Comparison of ENCODE assay signal across 8 cellular contexts in genomic region chr21:36927718-36928117, GRCh38. TPM values are rescaled to one million over a fixed set of nuclear protein-coding genes. Genes with fewer than 3 reads are reported as not detected.
A peak's percentile ranks its signal among the peaks of the same experiment; 100 is the strongest.
DNase-seq lines count a peak whose midpoint lies in the region; ATAC-seq, FAIRE-seq and TF ChIP-seq lines count a peak whose summit lies in the region.

No MANE protein-coding gene starts in this region.

- no peak overlapping the region for H3K4me2 ChIP-seq in H1 (ENCODE audit: insufficient read depth in 1 of 2, low read depth in 2 of 2, low read length in 2 of 2)

- no peak overlapping the region for H3K9ac ChIP-seq in H1 (replicated peaks in 1 of 4; ENCODE audit: extremely low read depth in 1 of 4, low read depth in 3 of 4, low read length in 3 of 4)

- H3K4me3 Mint-ChIP-seq in CD4-positive, alpha-beta memory T cell = no peak overlapping the region

- no peak overlapping the region for H2AFZ ChIP-seq in H1 (ENCODE audit: low read length)

- peaks cover 0 to 2% of the 10 kb centered on the region in 2 experiments for H4K20me1 ChIP-seq in H1 (replicated peaks in 1 of 2; ENCODE audit: control insufficient read depth in 1 of 2, insufficient read depth in 2 of 2, low read length in 2 of 2)

- H3K23ac ChIP-seq in H1 (ENCODE audit: insufficient read length) = no peak overlapping the region

- no peak overlapping the region for H3K18ac ChIP-seq in H1 (ENCODE audit: extremely low read depth, low read length)

- H3K36me3 Mint-ChIP-seq in CD4-positive, alpha-beta memory T cell = peaks cover 16 to 24% of the 10 kb centered on the region in 2 donors

- H4K5ac ChIP-seq in H1 (ENCODE audit: insufficient read length, low read depth, low read length) = no peak overlapping the region

- peak; percentile 36 to 48 (median 43) for DNase-seq in CD4-positive, alpha-beta memory T cell
- DNase-seq in HL-60 (ENCODE audit: low read depth in 1 of 2, low spot score in 1 of 2) = peak; percentile 38 to 63
- DNase-seq in NOMO-1 treated with DMSO at 0.1 percent for 48 hours (lab: John Stamatoyannopoulos, UW; ENCODE audit: unreplicated experiment) = peak; percentile 55
- peak; percentile 21 to 32 for DNase-seq in activated CD8-positive, alpha-beta memory T cell treated with anti-CD3 and anti-CD28 coated beads for 4 hours (ENCODE audit: low read depth in 2 of 2)
- peak; percentile 61 to 88 for DNase-seq in H1 (ENCODE audit: low read depth in 1 of 2, low spot score in 2 of 2)
- peak; percentile 86 for DNase-seq in midbrain (lab: John Stamatoyannopoulos, UW)
- DNase-seq in stimulated activated CD8-positive, alpha-beta memory T cell treated with anti-CD3 and anti-CD28 coated beads, Interleukin-2, amount 100 ng/mL, for 48 hours (ENCODE audit: low read depth in 2 of 2) = peak; percentile 48 to 59

- no peak overlapping the region for H2BK120ac ChIP-seq in H1 (replicated peaks; ENCODE audit: low read depth, low read length)

- no peak overlapping the region for H3K4me3 ChIP-seq in CD4-positive, alpha-beta memory T cell (ENCODE audit: low read length in 2 of 2)
- H3K4me3 ChIP-seq in HL-60 (replicated peaks; ENCODE audit: insufficient read depth, low read length) = no peak overlapping the region
- H3K4me3 ChIP-seq in H1 (ENCODE audit: extremely low read depth in 1 of 4, insufficient read depth in 2 of 4, low read depth in 3 of 4, low read length in 4 of 4) = no peak overlapping the region

- H4K91ac ChIP-seq in H1 (replicated peaks; ENCODE audit: insufficient read length, low read length) = no peak overlapping the region

- no peaks in the 10 kb centered on the region for H3K79me1 ChIP-seq in H1 (ENCODE audit: low read depth, low read length)

- H3K14ac ChIP-seq in H1 (ENCODE audit: insufficient read length) = no peak overlapping the region

- TF ChIP-seq CTCF in HL-60 (IDR thresholded peaks at IDR 0.05; ENCODE audit: insufficient read depth, low read length) = peak; percentile 75
- TF ChIP-seq CTCF in H1 (IDR thresholded peaks at IDR 0.05; ENCODE audit: control extremely low read depth in 1 of 3, insufficient read depth in 1 of 3, low read depth in 1 of 3, low read length in 3 of 3) = peak; percentile 84 to 87 (median 84)

- no peaks in the 10 kb centered on the region for H3K79me2 ChIP-seq in H1 (ENCODE audit: control insufficient read depth in 1 of 2, insufficient read depth in 2 of 2, low read length in 2 of 2)

- H3K4ac ChIP-seq in H1 (replicated peaks; ENCODE audit: insufficient read length, low read depth, low read length) = no peak overlapping the region

- POLR2A ChIA-PET in CD4-positive, alpha-beta memory T cell (lab: Charles Lee; ENCODE audit: partially characterized antibody) = no interaction called here
- POLR2A ChIA-PET in H1 (lab: Charles Lee; ENCODE audit: partially characterized antibody) = no interaction called here

- H3K4me1 Mint-ChIP-seq in CD4-positive, alpha-beta memory T cell = peaks cover 0 to 11% (median 3%) of the 10 kb centered on the region in 4 donors

- no peaks in the 10 kb centered on the region for H3K36me3 ChIP-seq in CD4-positive, alpha-beta memory T cell (ENCODE audit: insufficient read depth, low read length)
- H3K36me3 ChIP-seq in H1 (ENCODE audit: control insufficient read depth in 2 of 4, insufficient read depth in 4 of 4, low read length in 3 of 4) = no peaks in the 10 kb centered on the region

- H4K8ac ChIP-seq in H1 (ENCODE audit: extremely low read depth, insufficient read depth, low read length) = no peak overlapping the region

- ATAC-seq in GM19328 (IDR thresholded peaks at IDR 0.05; ENCODE audit: unreplicated experiment) = no peak

- H3K27me3 Mint-ChIP-seq in CD4-positive, alpha-beta memory T cell = no peaks in the 10 kb centered on the region

- no peak for TF ChIP-seq POLR2A in H1 (IDR thresholded peaks at IDR 0.05; ENCODE audit: control extremely low read depth in 1 of 2, low read depth in 2 of 2, low read length in 2 of 2)

- H3K9me3 ChIP-seq in CD4-positive, alpha-beta memory T cell (ENCODE audit: control insufficient read depth in 1 of 2, low read length in 2 of 2) = no peaks in the 10 kb centered on the region
- no peaks in the 10 kb centered on the region for H3K9me3 ChIP-seq in H1 (ENCODE audit: insufficient read depth in 2 of 2, low read depth in 1 of 2, low read length in 1 of 2)

- H3K9me3 Mint-ChIP-seq in CD4-positive, alpha-beta memory T cell = no peaks in the 10 kb centered on the region

- H3K27ac ChIP-seq in CD4-positive, alpha-beta memory T cell (ENCODE audit: low read depth, low read length) = no peak overlapping the region
- H3K27ac ChIP-seq in HL-60 (replicated peaks) = no peak overlapping the region
- H3K27ac ChIP-seq in H1 (ENCODE audit: low read depth, low read length) = no peak overlapping the region

- H3K23me2 ChIP-seq in H1 (ENCODE audit: low read depth, low read length) = no peaks in the 10 kb centered on the region

- no peaks in the 10 kb centered on the region for H3K4me1 ChIP-seq in CD4-positive, alpha-beta memory T cell (ENCODE audit: insufficient read depth, low read length)
- H3K4me1 ChIP-seq in H1 (replicated peaks in 1 of 4; ENCODE audit: control insufficient read depth in 3 of 4, insufficient read depth in 4 of 4, low read length in 3 of 4) = no peaks in the 10 kb centered on the region

- H2BK20ac ChIP-seq in H1 (ENCODE audit: low read length) = no peak overlapping the region

- peak; percentile 57 for FAIRE-seq in H1 (lab: Jason Lieb, UNC)

- no peaks in the 10 kb centered on the region for H3K27me3 ChIP-seq in CD4-positive, alpha-beta memory T cell (ENCODE audit: insufficient read depth, low read length)
- no peaks in the 10 kb centered on the region for H3K27me3 ChIP-seq in HL-60 (ENCODE audit: insufficient read depth, poor library complexity, severe bottlenecking)
- no peaks in the 10 kb centered on the region for H3K27me3 ChIP-seq in H1 (replicated peaks in 1 of 4; ENCODE audit: control insufficient read depth in 3 of 4, extremely low read depth in 1 of 4, insufficient read depth in 3 of 4, low read length in 3 of 4)

- no peak overlapping the region for H3K27ac Mint-ChIP-seq in CD4-positive, alpha-beta memory T cell

- no peak overlapping the region for H2AK5ac ChIP-seq in H1 (ENCODE audit: low read depth, low read length)

- H2BK12ac ChIP-seq in H1 (ENCODE audit: low read depth, low read length) = no peak overlapping the region

- H3K56ac ChIP-seq in H1 (replicated peaks; ENCODE audit: insufficient read length, low read depth, low read length) = no peak overlapping the region

- intact Hi-C loops in CD4-positive, alpha-beta memory T cell (cut with micrococcal nuclease) = loop anchor here (1.0 kb wide), 2 partner anchors 297 to 423 kb away; no protein-coding TSS in a partner anchor

- TF ChIP-seq RAD21 in H1 (IDR thresholded peaks at IDR 0.05 in 1 of 2, conservative IDR thresholded peaks at IDR 0.05 in 1 of 2; ENCODE audit: low read depth in 2 of 2, low read length in 2 of 2) = peak; percentile 90

- H2BK5ac ChIP-seq in H1 (ENCODE audit: low read depth, low read length) = no peak overlapping the region

- CTCF ChIA-PET in CD4-positive, alpha-beta memory T cell (lab: Charles Lee; ENCODE audit: partially characterized antibody) = interaction anchor here (0.5 to 6.7 kb wide), 9 partner anchors 8 to 787 kb away, joined by 3 to 44 read pairs (median 4); no protein-coding TSS in a partner anchor
- CTCF ChIA-PET in H1 (lab: Charles Lee; ENCODE audit: partially characterized antibody) = interaction anchor here (0.6 to 7.7 kb wide), 20 partner anchors 8 to 394 kb away, joined by 3 to 68 read pairs (median 3); no protein-coding TSS in a partner anchor

- WGBS in H1 (ENCODE audit: extremely low coverage in 1 of 2, insufficient coverage in 1 of 2, insufficient read length in 1 of 2, insufficient replicate concordance in 2 of 2, low coverage in 1 of 2, low lambda C conversion rate in 2 of 2, missing lambda C conversion rate in 1 of 2), 2 experiments = 9% methylated on average over 4 of the region's 4 CpGs; no CpG with 5 or more reads in 1 of the 2 experiments

- H2BK15ac ChIP-seq in H1 (ENCODE audit: low read length) = no peak overlapping the region

- TF ChIP-seq EP300 in H1 (IDR thresholded peaks at IDR 0.05; ENCODE audit: borderline replicate concordance in 1 of 2, low read depth in 2 of 2, low read length in 2 of 2) = no peak

TF ChIP-seq in H1, 55 proteins besides CTCF, POLR2A, EP300 and RAD21 (continues in another document):
- TF ChIP-seq KDM4A (IDR thresholded peaks at IDR 0.05; ENCODE audit: low read depth, low read length, severe bottlenecking) (no peak), SIRT6 (IDR thresholded peaks at IDR 0.05; ENCODE audit: low read length) (no peak), CHD2 (IDR thresholded peaks at IDR 0.05; ENCODE audit: low read length) (no peak), ASH2L (IDR thresholded peaks at IDR 0.05; ENCODE audit: low read length) (no peak), USF2 (IDR thresholded peaks at IDR 0.05; ENCODE audit: low read length) (no peak), EGR1 (IDR thresholded peaks at IDR 0.05; ENCODE audit: borderline replicate concordance, low read depth, low read length) (no peak), PHF8 (conservative IDR thresholded peaks at IDR 0.05; ENCODE audit: low read depth, low read length) (no peak), JUN (IDR thresholded peaks at IDR 0.05; ENCODE audit: low read depth, low read length) (no peak), SP2 (IDR thresholded peaks at IDR 0.05; ENCODE audit: low read length) (no peak)

RNA-seq across cellular contexts. Expression of gene HLCS, which starts 38.8 kb away (rescaled TPM):
- 10 to 100 TPM; 13.9 to 14.7 TPM for total RNA-seq in CD4-positive, alpha-beta memory T cell
- polyA plus RNA-seq in CD4-positive, alpha-beta memory T cell = 1 to 10 TPM; 8.3 to 8.6 TPM
- 12.2 and 14.2 TPM in 2 replicates for total RNA-seq in H1 (2021; fragmentation: NEBNext Ultra II Directional; extraction: Animal tissue kit (Norgen Biotek cat#: 25700))
- 4.7 and 5.1 TPM in 2 replicates for polyA plus RNA-seq in H1 (2011; rRNA removed)
- 7.1 TPM for polyA plus RNA-seq in H1 (2011; cell fraction: cytosol; rRNA removed)
- 9.5 TPM for polyA plus RNA-seq in H1 (2011; cell fraction: nucleus; rRNA removed)
- polyA plus RNA-seq in H1 (2012, experiment 1 of 2) = 5.7 to 7.8 TPM (median 6.9 TPM) in 4 replicates
- polyA plus RNA-seq in H1 (2012, experiment 2 of 2) = 0.77 TPM
- 6.7 TPM for polyA plus RNA-seq in H1 (2013, experiment 1 of 2)
- 6.6 TPM for polyA plus RNA-seq in H1 (2013, experiment 2 of 2)
- 15.2 and 27.6 TPM in 2 replicates for polyA minus RNA-seq in H1 (2011; rRNA and poly(A)+ RNA removed)
- polyA minus RNA-seq in H1 (2011; cell fraction: cytosol; rRNA and poly(A)+ RNA removed) = 8.7 TPM
- 21.5 TPM for polyA minus RNA-seq in H1 (2011; cell fraction: nucleus; rRNA and poly(A)+ RNA removed)

Comparison
In these comparisons a context has a peak if more than half of its experiments do, and no peak if none do; other contexts are left out.
1. DNase-seq: peak in every context shown above with its lines; median percentile 86 in midbrain; 74 in H1; 55 in NOMO-1 treated with DMSO at 0.1 percent for 48 hours; 54 in stimulated activated CD8-positive, alpha-beta memory T cell treated with anti-CD3 and anti-CD28 coated beads, Interleukin-2, amount 100 ng/mL, for 48 hours; 50 in HL-60; 43 in CD4-positive, alpha-beta memory T cell; 26 in activated CD8-positive, alpha-beta memory T cell treated with anti-CD3 and anti-CD28 coated beads for 4 hours.